In genomic region chr11:73376168-73376802, GRCh38 we compare ENCODE assay signal across 8 cellular contexts. TPM values are rescaled to one million over a fixed set of nuclear protein-coding genes. Genes with fewer than 3 reads are reported as not detected.
DNase-seq lines count a peak whose midpoint lies in the region; TF ChIP-seq lines count a peak whose summit lies in the region.

Gene RELT (plus strand): TSS chr11:73376399. CDS start chr11:73389137, 12,738 bp downstream.

- no peaks in the 10 kb centered on the region for H3K9me3 Mint-ChIP-seq in mesothelial cell of epicardium

- no peaks in the 10 kb centered on the region for H3K36me3 Mint-ChIP-seq in mesothelial cell of epicardium

- in situ Hi-C loops in Caki2 (cut with HindIII; ENCODE audit: low pct_unique_long_range_greater_than_20kb, low sequenced_read_pairs) (no loop called here), endometrial microvascular endothelial cells (cut with HindIII; ENCODE audit: inconsistent ontology term, low pct_unique_long_range_greater_than_20kb, low sequenced_read_pairs) (no loop called here)

- H3K27me3 Mint-ChIP-seq in mesothelial cell of epicardium (ENCODE audit: low read depth): no peaks in the 10 kb centered on the region

- H3K27ac Mint-ChIP-seq in mesothelial cell of epicardium: peak within 1 kb of the TSS; percentile 69

- peak; percentile 89 for TF ChIP-seq CTCF in GM20000 (IDR thresholded peaks at IDR 0.05; ENCODE audit: extremely low read depth, missing control alignments)
- TF ChIP-seq CTCF in mesothelial cell of epicardium (IDR thresholded peaks at IDR 0.05; ENCODE audit: unreplicated experiment): peak; percentile 82

- peak within 1 kb of the TSS; percentile 76 for H3K4me3 Mint-ChIP-seq in mesothelial cell of epicardium

- peak; percentile 87 for DNase-seq in Caki2 (ENCODE audit: low read depth)
- peak; percentile 99 for DNase-seq in GM20000 (ENCODE audit: low spot score)
- peak; percentile 96 for DNase-seq in HT-29 (ENCODE audit: low spot score)
- DNase-seq in NOMO-1 treated with dmso at 0.1 percent for 144 hours (lab: John Stamatoyannopoulos, UW; ENCODE audit: unreplicated experiment): peak; percentile 90
- peak; percentile 46 for DNase-seq in activated CD8-positive, alpha-beta memory T cell treated with anti-CD3 and anti-CD28 coated beads, Interleukin-2, amount 50 U/mL, for 1 hour (ENCODE audit: extremely low read depth)
- DNase-seq in mesothelial cell of epicardium (ENCODE audit: low spot score in 2 of 2, unreplicated experiment in 2 of 2): peak; percentile 85 to 98
- DNase-seq in stimulated activated CD8-positive, alpha-beta memory T cell treated with anti-CD3 and anti-CD28 coated beads, Interleukin-15, amount 100 ng/mL, for 48 hours (ENCODE audit: low read depth in 2 of 2): peak; percentile 90 to 93

- peaks cover 14% of the 10 kb centered on the region for H3K4me1 Mint-ChIP-seq in mesothelial cell of epicardium

RNA-seq across cellular contexts. Expression of gene RELT, which starts in this region (rescaled TPM):
- 2.5 and 3.8 TPM in 2 replicates for total RNA-seq in Caki2 (2014; rRNA removed; shearing (Covaris generic); ENCODE audit: low replicate concordance)
- 20.9 and 21.5 TPM in 2 replicates for total RNA-seq in HT-29 (2014; rRNA removed; shearing (Covaris generic))
- total RNA-seq in endometrial microvascular endothelial cells (ENCODE audit: inconsistent ontology term) (10.8 TPM), mesothelial cell of epicardium (5.1 to 5.4 TPM (median 5.3 TPM) in 3 replicates)

Comparison
In these comparisons a context has a peak if more than half of its experiments do, and no peak if none do; other contexts are left out.
1. Peak in every context shown above with its lines: DNase-seq.
2. DNase-seq: peak in every context shown above with its lines; median percentile 99 in GM20000; 96 in HT-29; 92 in mesothelial cell of epicardium; 92 in stimulated activated CD8-positive, alpha-beta memory T cell treated with anti-CD3 and anti-CD28 coated beads, Interleukin-15, amount 100 ng/mL, for 48 hours; 90 in NOMO-1 treated with dmso at 0.1 percent for 144 hours; 87 in Caki2; 46 in activated CD8-positive, alpha-beta memory T cell treated with anti-CD3 and anti-CD28 coated beads, Interleukin-2, amount 50 U/mL, for 1 hour.